In genomic region chr1:50414853-50415234, GRCh38 we compare ENCODE assay signal across 12 cellular contexts. TPM values are rescaled to one million over a fixed set of nuclear protein-coding genes. Genes with fewer than 3 reads are reported as not detected.
A peak's percentile ranks its signal among the peaks of the same experiment; 100 is the strongest.
DNase-seq lines count a peak whose midpoint lies in the region; TF ChIP-seq lines count a peak whose summit lies in the region.
"Had no signal": no experiment of that assay in that cellular context is flagged by ENCODE, and none has a peak within 500 bp of the region (broad histone marks: within the 10 kb centered on the region; RNA-seq: fewer than 3 reads in every experiment).

No MANE protein-coding gene starts in this region.

- no peak for DNase-seq in H9
- DNase-seq in NT2/D1 (ENCODE audit: low read depth, low spot score), result no peak
- DNase-seq in DMS79 (lab: John Stamatoyannopoulos, UW), result no peak
- DNase-seq in breast epithelium (ENCODE audit: low spot score in 2 of 2), result no peak
- DNase-seq in T-helper 2 cell, result no peak
- DNase-seq: CD8-positive, alpha-beta T cell; COR-L47; DMS153; DND-41; GDM1 had no signal

- intact Hi-C loops in breast epithelium (cut with DNase I; ENCODE audit: low total_unique reads), result no loop called here

- H3K27me3 ChIP-seq in H9 (ENCODE audit: insufficient read depth, low read length) (peaks cover 69% of the 10 kb centered on the region), NT2/D1 (ENCODE audit: insufficient read depth, insufficient read length) (peaks cover 98% of the 10 kb centered on the region), iPS-15b (ENCODE audit: control insufficient read depth, insufficient read depth, low read length) (peaks cover 93% of the 10 kb centered on the region), breast epithelium (peaks cover 11 to 69% of the 10 kb centered on the region in 2 donors)

- H3K9me3 Mint-ChIP-seq in H9, result peaks cover 5% of the 10 kb centered on the region in 2 experiments; a peak in 4 of 5 replicates
- H3K9me3 Mint-ChIP-seq: CD8-positive, alpha-beta T cell had no signal

- TF ChIP-seq CTCF in H9 (conservative IDR thresholded peaks at IDR 0.05) (no peak), breast epithelium (IDR thresholded peaks at IDR 0.05) (no peak)

- no peak overlapping the region for H2BK12ac ChIP-seq in H9 (ENCODE audit: insufficient read length, low read depth, low read length)

- no peak overlapping the region for H3K27ac ChIP-seq in H9 (ENCODE audit: insufficient read length, low read depth, low read length)
- no peak overlapping the region for H3K27ac ChIP-seq in breast epithelium

- H2AFZ ChIP-seq in H9 (ENCODE audit: low read length), result no peak overlapping the region

- peak overlapping the region; percentile 75 for H3K4me2 ChIP-seq in H9 (ENCODE audit: insufficient read depth, insufficient read length, low read length)

- H4K20me1 ChIP-seq in H9 (ENCODE audit: control insufficient read depth, insufficient read depth, insufficient read length), result no peaks in the 10 kb centered on the region

- H2AK5ac ChIP-seq in H9 (ENCODE audit: insufficient read length, low read length), result no peak overlapping the region

- no peak overlapping the region for H3K14ac ChIP-seq in H9 (ENCODE audit: insufficient read depth, low read length)

- H4K8ac ChIP-seq in H9 (replicated peaks; ENCODE audit: insufficient read length, low read depth, low read length), result no peak overlapping the region

- no peak overlapping the region for H3K27ac Mint-ChIP-seq in H9
- H3K27ac Mint-ChIP-seq: CD14-positive monocyte; CD8-positive, alpha-beta T cell had no signal

- H3K79me1 ChIP-seq in H9 (ENCODE audit: insufficient read depth, low read depth, low read length, poor library complexity, severe bottlenecking), result no peaks in the 10 kb centered on the region

- no peak overlapping the region for H2BK120ac ChIP-seq in H9 (ENCODE audit: low read depth, low read length, poor library complexity, severe bottlenecking)

- H3K56ac ChIP-seq in H9 (ENCODE audit: insufficient read length, low read depth, low read length), result no peak overlapping the region

- H4K5ac ChIP-seq in H9 (ENCODE audit: insufficient read length, low read depth, low read length), result no peak overlapping the region

- H3K4me1 Mint-ChIP-seq in H9, result peaks cover 18 to 20% of the 10 kb centered on the region in 2 experiments

- H2BK15ac ChIP-seq in H9 (ENCODE audit: low read depth, low read length), result no peak overlapping the region

- no peak overlapping the region for H4K91ac ChIP-seq in H9 (ENCODE audit: insufficient read length, low read depth, low read length)

- no peak overlapping the region for H3K9ac ChIP-seq in H9 (ENCODE audit: extremely low read depth, insufficient read length, low read length)
- H3K9ac ChIP-seq in NT2/D1 (ENCODE audit: insufficient read length, low read depth), result peak overlapping the region; percentile 52
- H3K9ac ChIP-seq in iPS-15b (ENCODE audit: low read depth, low read length), result no peak overlapping the region

- no peak overlapping the region for H3K18ac ChIP-seq in H9 (ENCODE audit: insufficient read length, low read depth, low read length)

- no CpG with 5 or more reads among the region's 7 CpGs for WGBS in H9 (ENCODE audit: extremely low coverage, insufficient read length, low lambda C conversion rate)

- H3T11ph ChIP-seq in H9 (ENCODE audit: low read length), result no peak overlapping the region

- no peak overlapping the region for H3K4ac ChIP-seq in H9 (ENCODE audit: low read depth, low read length)

- H3K36me3 ChIP-seq in NT2/D1 (ENCODE audit: insufficient read depth, insufficient read length, low read length) (no peaks in the 10 kb centered on the region), iPS-15b (ENCODE audit: control insufficient read depth, insufficient read depth, low read length) (no peaks in the 10 kb centered on the region), breast epithelium (no peaks in the 10 kb centered on the region)

- H3K9me3 ChIP-seq in H9 (ENCODE audit: control insufficient read depth, low read depth, low read length), result no peaks in the 10 kb centered on the region
- H3K9me3 ChIP-seq in NT2/D1 (ENCODE audit: insufficient read depth, low read length), result 0 out of 2 replicates have a peak, but pooled peaks cover 5% of the 10 kb centered on the region
- no peaks in the 10 kb centered on the region for H3K9me3 ChIP-seq in iPS-15b (ENCODE audit: control insufficient read depth, insufficient read depth, low read length)
- H3K9me3 ChIP-seq in breast epithelium, result no peaks in the 10 kb centered on the region

- H3K4me3 ChIP-seq in NT2/D1 (ENCODE audit: insufficient read length, low read depth) (peak overlapping the region; percentile 37), iPS-15b (ENCODE audit: low read depth, low read length) (peak overlapping the region; percentile 50), breast epithelium (no peak overlapping the region)

- no peak overlapping the region for H3K23ac ChIP-seq in H9 (ENCODE audit: insufficient read length, low read depth, low read length)

- peak overlapping the region in 1 of 2 experiments; percentile 1; a peak in 2 of 5 replicates for H3K4me3 Mint-ChIP-seq in H9
- H3K4me3 Mint-ChIP-seq: CD8-positive, alpha-beta T cell had no signal

- H3K36me3 Mint-ChIP-seq in H9 (ENCODE audit: insufficient read depth in 1 of 3, low read depth in 3 of 3), result no peaks in the 10 kb centered on the region; a peak in 1 of 7 replicates
- H3K36me3 Mint-ChIP-seq: CD8-positive, alpha-beta T cell had no signal

- peaks cover 94% of the 10 kb centered on the region for H3K27me3 Mint-ChIP-seq in H9 (ENCODE audit: low read depth)

- H3K4me1 ChIP-seq in H9 (ENCODE audit: insufficient read depth, low read length) (no peaks in the 10 kb centered on the region), NT2/D1 (ENCODE audit: insufficient read depth, insufficient read length) (peaks cover 16% of the 10 kb centered on the region), iPS-15b (ENCODE audit: control insufficient read depth, insufficient read depth, low read length) (no peaks in the 10 kb centered on the region), breast epithelium (no peaks in the 10 kb centered on the region)

- H2BK20ac ChIP-seq in H9 (ENCODE audit: low read depth, low read length, poor library complexity, severe bottlenecking), result no peak overlapping the region

- H2BK5ac ChIP-seq in H9 (ENCODE audit: insufficient read length, low read length), result no peak overlapping the region

- peaks cover 12% of the 10 kb centered on the region for H3K23me2 ChIP-seq in H9 (ENCODE audit: insufficient read length, low read depth, low read length, poor library complexity, severe bottlenecking)

- no peak for TF ChIP-seq POLR2A in breast epithelium (IDR thresholded peaks at IDR 0.05)

- H3K79me2 ChIP-seq in H9 (ENCODE audit: insufficient read depth, low read length), result no peaks in the 10 kb centered on the region

RNA-seq across cellular contexts. Expression of gene DMRTA2, which starts 8.4 kb away (rescaled TPM):
- total RNA-seq in H9 (2021) (0.07 and 0.11 TPM in 2 replicates), breast epithelium (under 1 TPM in 1 of 3 donors, not detected in 2; 0.16 TPM)
- total RNA-seq: CD8-positive, alpha-beta T cell had no signal

Comparison
In these comparisons a context has a peak if more than half of its experiments do, and no peak if none do; other contexts are left out.
1. H3K4me3 ChIP-seq: peak in NT2/D1 (single experiment) and iPS-15b (single experiment); none in breast epithelium (0 of 3).